ENCODE assay signal across 8 cellular contexts in the genomic region with DNA sequence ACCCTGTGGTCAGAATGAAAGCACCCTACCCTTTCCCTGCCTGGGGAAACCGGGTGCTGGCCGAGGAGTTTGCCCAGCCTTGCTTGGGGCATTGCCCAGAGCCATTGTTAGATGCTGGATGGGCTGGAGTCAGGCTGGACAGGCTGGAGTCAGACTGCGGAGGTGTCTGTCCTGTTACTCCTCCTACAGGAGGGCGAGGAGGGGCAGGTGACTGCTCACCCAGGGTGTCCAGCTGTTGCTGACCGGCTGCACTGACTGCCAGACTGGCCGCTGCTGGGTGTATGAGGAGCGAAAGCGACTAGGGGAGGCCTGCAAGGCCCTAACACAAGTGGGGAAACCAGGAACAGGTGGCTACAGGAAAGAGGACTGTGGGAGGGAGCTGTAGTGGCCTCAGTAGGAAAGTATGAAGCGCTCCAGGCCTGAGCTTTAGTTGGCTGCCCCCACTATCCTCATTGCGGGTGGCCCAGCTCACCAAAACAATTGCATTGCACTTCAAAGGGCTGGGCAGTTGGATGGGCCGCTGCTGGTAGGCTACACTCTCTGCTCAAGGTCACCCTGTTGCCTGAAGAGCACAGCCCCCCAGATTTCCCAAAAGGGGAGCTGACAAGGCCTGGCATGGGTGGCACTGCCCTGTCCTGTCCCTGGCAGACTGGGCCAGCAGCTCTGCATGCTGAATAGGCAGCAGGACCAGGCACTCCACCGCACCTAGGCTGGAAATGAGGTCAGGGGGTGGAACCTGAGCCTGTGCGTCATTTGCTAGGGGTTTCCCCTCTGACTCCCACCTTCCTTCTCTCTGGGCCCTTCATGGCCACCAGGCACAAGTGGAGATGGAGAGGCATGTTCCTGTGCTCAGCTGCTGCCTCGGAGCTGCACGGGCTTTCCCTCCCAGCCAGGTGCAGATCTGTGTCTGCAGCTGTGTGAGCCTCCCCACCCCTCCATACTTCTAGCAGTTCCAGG. TPM values are rescaled to one million over a fixed set of nuclear protein-coding genes. Genes with fewer than 3 reads are reported as not detected.
DNase-seq lines count a peak whose midpoint lies in the region; ATAC-seq and TF ChIP-seq lines count a peak whose summit lies in the region.

No MANE protein-coding gene starts in this region.

- no peak for TF ChIP-seq CTCF in right atrium auricular region (IDR thresholded peaks at IDR 0.05)

- no peak overlapping the region for H3K4me3 ChIP-seq in right atrium auricular region

- peaks cover 0 to 26% of the 10 kb centered on the region in 2 donors for H3K4me1 ChIP-seq in right atrium auricular region

- intact Hi-C loops in cardiac septum (cut with DNase I) = no loop called here
- intact Hi-C loops in activated CD4-positive, alpha-beta memory T cell treated with anti-CD3 and anti-CD28 coated beads for 36 hours (cut with micrococcal nuclease) = loop anchor here (1.0 to 5.0 kb wide), 4 partner anchors 23 to 98 kb away; no protein-coding TSS in a partner anchor

- H3K4me1 Mint-ChIP-seq in activated CD4-positive, alpha-beta memory T cell treated with anti-CD3 and anti-CD28 coated beads for 36 hours (ENCODE audit: low read depth) = peaks cover 54% of the 10 kb centered on the region
- peaks cover 24 to 26% of the 10 kb centered on the region in 2 donors for H3K4me1 Mint-ChIP-seq in stimulated activated naive B cell treated with anti-CD40 and anti-IgM and Interleukin-4, amounts not matched to agents 10 μg/mL and 1 μg/mL and 100 μg/mL, for 72 hours

- peak overlapping the region; percentile 50 for H3K4me3 Mint-ChIP-seq in activated CD4-positive, alpha-beta memory T cell treated with anti-CD3 and anti-CD28 coated beads for 36 hours
- no peak overlapping the region for H3K4me3 Mint-ChIP-seq in stimulated activated naive B cell treated with anti-CD40 and anti-IgM and Interleukin-4, amounts not matched to agents 10 μg/mL and 1 μg/mL and 100 μg/mL, for 72 hours

- peaks cover 14% of the 10 kb centered on the region for H3K36me3 ChIP-seq in right atrium auricular region

- peak; percentile 59 for DNase-seq in cardiac septum (ENCODE audit: low spot score)
- DNase-seq in right atrium auricular region (ENCODE audit: low spot score) = no peak
- DNase-seq in activated CD4-positive, alpha-beta memory T cell treated with anti-CD3 and anti-CD28 coated beads for 36 hours = peak; percentile 92
- peak; percentile 60 for DNase-seq in islet precursor cell
- peak; percentile 41 for DNase-seq in stimulated activated naive B cell treated with anti-CD40 and anti-IgM and Interleukin-4, amounts not matched to agents 10 μg/mL and 1 μg/mL and 100 μg/mL, for 72 hours
- no peak for DNase-seq in Ammon's horn (ENCODE audit: low spot score)

- no peaks in the 10 kb centered on the region for H3K9me3 ChIP-seq in right atrium auricular region

- POLR2A ChIA-PET in activated CD4-positive, alpha-beta memory T cell treated with anti-CD3 and anti-CD28 coated beads for 36 hours (lab: Charles Lee) = interaction anchor here (0.7 to 4.7 kb wide), 11 partner anchors 12 to 550 kb away, joined by 3 to 56 read pairs (median 4); a partner anchor contains a TSS

- no peaks in the 10 kb centered on the region for H3K27me3 Mint-ChIP-seq in activated CD4-positive, alpha-beta memory T cell treated with anti-CD3 and anti-CD28 coated beads for 36 hours
- peaks cover 56 to 62% of the 10 kb centered on the region in 2 donors for H3K27me3 Mint-ChIP-seq in stimulated activated naive B cell treated with anti-CD40 and anti-IgM and Interleukin-4, amounts not matched to agents 10 μg/mL and 1 μg/mL and 100 μg/mL, for 72 hours

- peak; percentile 85 to 90 for ATAC-seq in stimulated activated naive B cell treated with anti-CD40 and anti-IgM and Interleukin-4, amounts not matched to agents 10 μg/mL and 1 μg/mL and 100 μg/mL, for 72 hours (replicated peaks)
- ATAC-seq in GM18909 (IDR thresholded peaks at IDR 0.05; ENCODE audit: poor library complexity, unreplicated experiment) (no peak), HG03378 (IDR thresholded peaks at IDR 0.05; ENCODE audit: unreplicated experiment) (no peak)

- no peak overlapping the region for H3K27ac ChIP-seq in right atrium auricular region

- CTCF ChIA-PET in activated CD4-positive, alpha-beta memory T cell treated with anti-CD3 and anti-CD28 coated beads for 36 hours (lab: Charles Lee) = interaction anchor here (1.5 to 6.4 kb wide), 5 partner anchors 12 to 236 kb away, joined by 4 to 79 read pairs (median 7); a partner anchor contains a TSS

- H3K27ac Mint-ChIP-seq in activated CD4-positive, alpha-beta memory T cell treated with anti-CD3 and anti-CD28 coated beads for 36 hours = peak overlapping the region; percentile 92
- no peak overlapping the region for H3K27ac Mint-ChIP-seq in stimulated activated naive B cell treated with anti-CD40 and anti-IgM and Interleukin-4, amounts not matched to agents 10 μg/mL and 1 μg/mL and 100 μg/mL, for 72 hours

- no peaks in the 10 kb centered on the region for H3K9me3 Mint-ChIP-seq in activated CD4-positive, alpha-beta memory T cell treated with anti-CD3 and anti-CD28 coated beads for 36 hours
- no peaks in the 10 kb centered on the region for H3K9me3 Mint-ChIP-seq in stimulated activated naive B cell treated with anti-CD40 and anti-IgM and Interleukin-4, amounts not matched to agents 10 μg/mL and 1 μg/mL and 100 μg/mL, for 72 hours

- H3K27me3 ChIP-seq in right atrium auricular region = no peaks in the 10 kb centered on the region

- peaks cover 3% of the 10 kb centered on the region for H3K36me3 Mint-ChIP-seq in activated CD4-positive, alpha-beta memory T cell treated with anti-CD3 and anti-CD28 coated beads for 36 hours
- H3K36me3 Mint-ChIP-seq in stimulated activated naive B cell treated with anti-CD40 and anti-IgM and Interleukin-4, amounts not matched to agents 10 μg/mL and 1 μg/mL and 100 μg/mL, for 72 hours = no peaks in the 10 kb centered on the region

RNA-seq across cellular contexts. Expression of a gene that starts 18.4 kb away (rescaled TPM):
- 89.3 TPM for total RNA-seq in cardiac septum
- 10 to 100 TPM; 28.8 to 65.6 TPM for total RNA-seq in right atrium auricular region
- under 1 TPM; 0.43 to 0.75 TPM for total RNA-seq in activated CD4-positive, alpha-beta memory T cell treated with anti-CD3 and anti-CD28 coated beads for 36 hours

RNA-seq across cellular contexts. Expression of a gene that starts 50.1 kb away (rescaled TPM):
- total RNA-seq in cardiac septum (10.5 TPM), right atrium auricular region (1 to 10 TPM; 8.6 to 8.8 TPM)
- 10 to 100 TPM; 17.2 to 19.4 TPM for total RNA-seq in activated CD4-positive, alpha-beta memory T cell treated with anti-CD3 and anti-CD28 coated beads for 36 hours

Comparison
In these comparisons a context has a peak if more than half of its experiments do, and no peak if none do; other contexts are left out.
1. DNase-seq: peak in cardiac septum (single experiment), activated CD4-positive, alpha-beta memory T cell treated with anti-CD3 and anti-CD28 coated beads for 36 hours (single experiment), islet precursor cell (single experiment) and stimulated activated naive B cell treated with anti-CD40 and anti-IgM and Interleukin-4, amounts not matched to agents 10 μg/mL and 1 μg/mL and 100 μg/mL, for 72 hours (single experiment); none in right atrium auricular region (single experiment) and Ammon's horn (single experiment).
2. ATAC-seq: peak in stimulated activated naive B cell treated with anti-CD40 and anti-IgM and Interleukin-4, amounts not matched to agents 10 μg/mL and 1 μg/mL and 100 μg/mL, for 72 hours (2 of 2); none in GM18909 (single experiment) and HG03378 (single experiment).
3. RNA of a gene that starts 18.4 kb away (total RNA-seq): 89.3 TPM in cardiac septum (single experiment) and 28.8 to 65.6 TPM in right atrium auricular region; 0.43 to 0.75 TPM in activated CD4-positive, alpha-beta memory T cell treated with anti-CD3 and anti-CD28 coated beads for 36 hours; every median in the first group is over 10 times any median in the second.